In the genomic region with DNA sequence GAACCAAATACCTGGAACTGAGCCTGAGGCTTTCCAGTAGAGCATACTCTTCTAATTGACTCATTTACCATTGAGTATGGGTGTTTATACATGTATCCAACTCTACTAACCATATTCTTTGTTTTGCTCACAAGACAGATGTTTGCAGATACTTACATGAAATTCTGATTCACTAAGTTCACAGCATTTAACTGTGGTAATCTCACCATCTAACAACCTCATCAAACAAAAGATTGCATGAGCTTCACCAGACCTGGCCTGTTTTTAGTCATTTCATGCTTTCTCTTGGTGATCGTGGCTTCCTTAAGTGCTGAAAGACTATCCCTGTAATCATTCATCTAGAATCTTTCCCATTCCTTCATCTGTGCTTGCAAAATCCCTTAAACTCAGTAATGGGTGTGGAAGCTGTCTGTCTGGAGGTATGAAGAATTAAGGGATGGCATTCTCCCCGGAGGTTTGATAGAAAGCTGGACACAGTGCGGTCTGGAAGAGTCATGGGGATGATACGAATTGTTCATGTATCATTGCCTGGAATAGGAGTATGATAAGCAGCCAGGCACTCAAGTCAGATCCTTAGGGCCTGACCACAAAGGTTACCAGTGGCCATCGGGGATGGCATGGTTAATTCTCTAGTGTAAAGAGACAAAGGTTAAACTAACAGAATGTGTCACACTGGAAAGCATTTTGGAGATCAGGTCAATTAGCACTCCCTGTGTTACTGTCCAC, we compare ENCODE assay signal across 1 cellular context.
TF ChIP-seq lines count a peak whose summit lies in the region.

No MANE protein-coding gene starts in this region.

TF ChIP-seq in HepG2, 621 proteins besides CTCF, POLR2A, EP300 and RAD21 (continued from another document):
- TF ChIP-seq CSRNP2 (CRISPR knock-in tag; conservative IDR thresholded peaks at IDR 0.05; ENCODE audit: low read depth) (no peak), NONO (IDR thresholded peaks at IDR 0.05) (no peak), NONO (CRISPR knock-in tag; conservative IDR thresholded peaks at IDR 0.05) (0 out of 2 replicates have a peak, but pooled peaks have one; percentile 56), FOXO1 (CRISPR knock-in tag; IDR thresholded peaks at IDR 0.05) (peak; percentile 84; the same call in 1 of the 2 replicates), ZNF441 (CRISPR knock-in tag; IDR thresholded peaks at IDR 0.05; ENCODE audit: borderline replicate concordance) (no peak), REL (CRISPR knock-in tag; conservative IDR thresholded peaks at IDR 0.05) (no peak), ZNF746 (CRISPR knock-in tag; IDR thresholded peaks at IDR 0.05) (no peak), ZNF547 (CRISPR knock-in tag; IDR thresholded peaks at IDR 0.05) (0 out of 2 replicates have a peak, but pooled peaks have one; percentile 9), ZNF460 (CRISPR knock-in tag; IDR thresholded peaks at IDR 0.05; ENCODE audit: borderline replicate concordance) (no peak), ZMAT3 (CRISPR knock-in tag; conservative IDR thresholded peaks at IDR 0.05) (0 out of 2 replicates have a peak, but pooled peaks have one; percentile 23), ZNF615 (CRISPR knock-in tag; IDR thresholded peaks at IDR 0.05; ENCODE audit: borderline replicate concordance) (no peak), AHR (CRISPR knock-in tag; IDR thresholded peaks at IDR 0.05) (no peak), ZNF232 (CRISPR knock-in tag; IDR thresholded peaks at IDR 0.05; ENCODE audit: borderline replicate concordance) (peak; percentile 73; the same call in 1 of the 2 replicates), ATF4 (CRISPR knock-in tag; IDR thresholded peaks at IDR 0.05) (peak in 1 of 2 experiments; percentile 61; a peak in 2 of 4 replicates), ZNF468 (CRISPR knock-in tag; IDR thresholded peaks at IDR 0.05) (no peak), FOXJ3 (CRISPR knock-in tag; IDR thresholded peaks at IDR 0.05; ENCODE audit: borderline replicate concordance) (peak; percentile 87), PCBP1 (IDR thresholded peaks at IDR 0.05; ENCODE audit: borderline replicate concordance, low read depth, low read length) (no peak), MEIS1 (CRISPR knock-in tag; IDR thresholded peaks at IDR 0.05; ENCODE audit: borderline replicate concordance) (peak; percentile 72; the same call in 1 of the 2 replicates), ATF2 (CRISPR knock-in tag; IDR thresholded peaks at IDR 0.05) (peak; percentile 89), SMC3 (IDR thresholded peaks at IDR 0.05; ENCODE audit: low read length) (peak; percentile 37; the same call in 1 of the 2 replicates), TAF15 (IDR thresholded peaks at IDR 0.05; ENCODE audit: low read depth, low read length, poor library complexity, severe bottlenecking) (no peak), ZNF556 (CRISPR knock-in tag; IDR thresholded peaks at IDR 0.05; ENCODE audit: borderline replicate concordance) (peak; percentile 76; the same call in 1 of the 2 replicates), SP1 (IDR thresholded peaks at IDR 0.05) (no peak), SP1 (CRISPR knock-in tag; IDR thresholded peaks at IDR 0.05) (0 out of 2 replicates have a peak, but pooled peaks have one; percentile 9), NRL (CRISPR knock-in tag; IDR thresholded peaks at IDR 0.05; ENCODE audit: borderline replicate concordance) (no peak), CHD4 (IDR thresholded peaks at IDR 0.05; ENCODE audit: borderline replicate concordance, low read length) (no peak), ZNF788 (CRISPR knock-in tag; IDR thresholded peaks at IDR 0.05; ENCODE audit: borderline replicate concordance) (peak; percentile 45; the same call in 1 of the 2 replicates), NR2F6 (IDR thresholded peaks at IDR 0.05) (peak; percentile 99), NR2F6 (CRISPR knock-in tag; IDR thresholded peaks at IDR 0.05) (peak; percentile 99), LCORL (IDR thresholded peaks at IDR 0.05) (peak; percentile 72), LCORL (CRISPR knock-in tag; IDR thresholded peaks at IDR 0.05) (peak; percentile 96), MED1 (CRISPR knock-in tag; IDR thresholded peaks at IDR 0.05) (peak; percentile 94), FOXP1 (IDR thresholded peaks at IDR 0.05) (peak; percentile 52; the same call in 1 of the 2 replicates), FOXP1 (CRISPR knock-in tag; IDR thresholded peaks at IDR 0.05) (peak; percentile 91), HDAC2 (CRISPR knock-in tag; IDR thresholded peaks at IDR 0.05) (peak; percentile 98), ZNF263 (CRISPR knock-in tag; IDR thresholded peaks at IDR 0.05) (no peak), GMEB1 (CRISPR knock-in tag; IDR thresholded peaks at IDR 0.05; ENCODE audit: borderline replicate concordance) (0 out of 2 replicates have a peak, but pooled peaks have one; percentile 37), ZFP36L1 (CRISPR knock-in tag; IDR thresholded peaks at IDR 0.05) (no peak), ZNF24 (IDR thresholded peaks at IDR 0.05) (0 out of 2 replicates have a peak, but pooled peaks have one; percentile 21), IKZF4 (CRISPR knock-in tag; IDR thresholded peaks at IDR 0.05; ENCODE audit: borderline replicate concordance, low read depth, not compliant biosample characterization) (peak; percentile 28), FUBP1 (CRISPR knock-in tag; IDR thresholded peaks at IDR 0.05; ENCODE audit: borderline replicate concordance) (no peak), STAG1 (CRISPR knock-in tag; IDR thresholded peaks at IDR 0.05) (peak; percentile 44; the same call in 1 of the 2 replicates), IRF2 (CRISPR knock-in tag; IDR thresholded peaks at IDR 0.05) (peak; percentile 67; the same call in 1 of the 2 replicates), SNAPC2 (CRISPR knock-in tag; IDR thresholded peaks at IDR 0.05) (peak; percentile 85; the same call in 1 of the 2 replicates), ZNF343 (CRISPR knock-in tag; IDR thresholded peaks at IDR 0.05) (no peak)
- TF ChIP-seq, protein P1, sequence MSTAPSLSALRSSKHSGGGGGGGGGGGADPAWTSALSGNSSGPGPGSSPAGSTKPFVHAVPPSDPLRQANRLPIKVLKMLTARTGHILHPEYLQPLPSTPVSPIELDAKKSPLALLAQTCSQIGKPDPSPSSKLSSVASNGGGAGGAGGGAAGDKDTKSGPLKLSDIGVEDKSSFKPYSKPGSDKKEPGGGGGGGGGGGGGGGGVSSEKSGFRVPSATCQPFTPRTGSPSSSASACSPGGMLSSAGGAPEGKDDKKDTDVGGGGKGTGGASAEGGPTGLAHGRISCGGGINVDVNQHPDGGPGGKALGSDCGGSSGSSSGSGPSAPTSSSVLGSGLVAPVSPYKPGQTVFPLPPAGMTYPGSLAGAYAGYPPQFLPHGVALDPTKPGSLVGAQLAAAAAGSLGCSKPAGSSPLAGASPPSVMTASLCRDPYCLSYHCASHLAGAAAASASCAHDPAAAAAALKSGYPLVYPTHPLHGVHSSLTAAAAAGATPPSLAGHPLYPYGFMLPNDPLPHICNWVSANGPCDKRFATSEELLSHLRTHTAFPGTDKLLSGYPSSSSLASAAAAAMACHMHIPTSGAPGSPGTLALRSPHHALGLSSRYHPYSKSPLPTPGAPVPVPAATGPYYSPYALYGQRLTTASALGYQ (CRISPR knock-in tag; IDR thresholded peaks at IDR 0.05): peak; percentile 89
- TF ChIP-seq, protein P2, sequence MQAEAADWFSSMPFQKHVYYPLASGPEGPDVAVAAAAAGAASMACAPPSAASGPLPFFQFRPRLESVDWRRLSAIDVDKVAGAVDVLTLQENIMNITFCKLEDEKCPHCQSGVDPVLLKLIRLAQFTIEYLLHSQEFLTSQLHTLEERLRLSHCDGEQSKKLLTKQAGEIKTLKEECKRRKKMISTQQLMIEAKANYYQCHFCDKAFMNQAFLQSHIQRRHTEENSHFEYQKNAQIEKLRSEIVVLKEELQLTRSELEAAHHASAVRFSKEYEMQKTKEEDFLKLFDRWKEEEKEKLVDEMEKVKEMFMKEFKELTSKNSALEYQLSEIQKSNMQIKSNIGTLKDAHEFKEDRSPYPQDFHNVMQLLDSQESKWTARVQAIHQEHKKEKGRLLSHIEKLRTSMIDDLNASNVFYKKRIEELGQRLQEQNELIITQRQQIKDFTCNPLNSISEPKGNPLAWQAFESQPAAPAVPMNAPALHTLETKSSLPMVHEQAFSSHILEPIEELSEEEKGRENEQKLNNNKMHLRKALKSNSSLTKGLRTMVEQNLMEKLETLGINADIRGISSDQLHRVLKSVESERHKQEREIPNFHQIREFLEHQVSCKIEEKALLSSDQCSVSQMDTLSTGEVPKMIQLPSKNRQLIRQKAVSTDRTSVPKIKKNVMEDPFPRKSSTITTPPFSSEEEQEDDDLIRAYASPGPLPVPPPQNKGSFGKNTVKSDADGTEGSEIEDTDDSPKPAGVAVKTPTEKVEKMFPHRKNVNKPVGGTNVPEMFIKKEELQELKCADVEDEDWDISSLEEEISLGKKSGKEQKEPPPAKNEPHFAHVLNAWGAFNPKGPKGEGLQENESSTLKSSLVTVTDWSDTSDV (CRISPR knock-in tag; IDR thresholded peaks at IDR 0.05): no peak
- TF ChIP-seq, protein P3, sequence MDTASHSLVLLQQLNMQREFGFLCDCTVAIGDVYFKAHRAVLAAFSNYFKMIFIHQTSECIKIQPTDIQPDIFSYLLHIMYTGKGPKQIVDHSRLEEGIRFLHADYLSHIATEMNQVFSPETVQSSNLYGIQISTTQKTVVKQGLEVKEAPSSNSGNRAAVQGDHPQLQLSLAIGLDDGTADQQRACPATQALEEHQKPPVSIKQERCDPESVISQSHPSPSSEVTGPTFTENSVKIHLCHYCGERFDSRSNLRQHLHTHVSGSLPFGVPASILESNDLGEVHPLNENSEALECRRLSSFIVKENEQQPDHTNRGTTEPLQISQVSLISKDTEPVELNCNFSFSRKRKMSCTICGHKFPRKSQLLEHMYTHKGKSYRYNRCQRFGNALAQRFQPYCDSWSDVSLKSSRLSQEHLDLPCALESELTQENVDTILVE (CRISPR knock-in tag; IDR thresholded peaks at IDR 0.05): peak; percentile 28; the same call in 1 of the 2 replicates
